ENCODE assay signal across 11 cellular contexts in genomic region chr19:1263198-1263597, GRCh38. TPM values are rescaled to one million over a fixed set of nuclear protein-coding genes. Genes with fewer than 3 reads are reported as not detected.
DNase-seq lines count a peak whose midpoint lies in the region; ATAC-seq, FAIRE-seq and TF ChIP-seq lines count a peak whose summit lies in the region.
"Had no signal": no experiment of that assay in that cellular context is flagged by ENCODE, and none has a peak within 500 bp of the region (broad histone marks: within the 10 kb centered on the region; RNA-seq: fewer than 3 reads in every experiment).

No MANE protein-coding gene starts in this region.

- peak overlapping the region; percentile 97 for H3K4me2 ChIP-seq in GM12878 (ENCODE audit: control insufficient read depth, insufficient read depth)

- SMC1A ChIA-PET in GM12878 (lab: Charles Lee; ENCODE audit: uncharacterized antibody, unreplicated experiment) = interaction anchor here (7.3 kb wide), 1 partner anchor 19 kb away, joined by 172 read pairs; the partner anchor contains the start of gene ATP5F1D

- H3K9ac ChIP-seq in GM12878 (ENCODE audit: control insufficient read depth, insufficient read depth, low read length) = no peak overlapping the region

- no peaks in the 10 kb centered on the region for H3K9me3 Mint-ChIP-seq in stimulated activated naive CD8-positive, alpha-beta T cell treated with anti-CD3 and anti-CD28 coated beads, Interleukin-15, Interleukin-2, amounts not matched to agents 100 ng/mL and 50 ng/mL, for 24 hours
- H3K9me3 Mint-ChIP-seq in naive thymus-derived CD4-positive, alpha-beta T cell = no peaks in the 10 kb centered on the region

- H4K20me1 ChIP-seq in GM12878 (ENCODE audit: control insufficient read depth, insufficient read depth) = no peaks in the 10 kb centered on the region

- H3K4me3 ChIP-seq in GM12878 = peak overlapping the region; percentile 92; the same call in 1 of the 2 replicates
- no peak overlapping the region for H3K4me3 ChIP-seq in naive thymus-derived CD4-positive, alpha-beta T cell (ENCODE audit: low read length)
- no peak overlapping the region for H3K4me3 ChIP-seq in vagina

- peak overlapping the region; percentile 61 for H3K27ac Mint-ChIP-seq in stimulated activated naive CD8-positive, alpha-beta T cell treated with anti-CD3 and anti-CD28 coated beads, Interleukin-15, Interleukin-2, amounts not matched to agents 100 ng/mL and 50 ng/mL, for 24 hours
- H3K27ac Mint-ChIP-seq in naive thymus-derived CD4-positive, alpha-beta T cell = peak overlapping the region in 8 of 9 donors; percentile 31 to 86 (median 72)

- H3K4me1 Mint-ChIP-seq in stimulated activated naive CD8-positive, alpha-beta T cell treated with anti-CD3 and anti-CD28 coated beads, Interleukin-15, Interleukin-2, amounts not matched to agents 100 ng/mL and 50 ng/mL, for 24 hours (ENCODE audit: low read depth) = peaks cover 74% of the 10 kb centered on the region
- H3K4me1 Mint-ChIP-seq in naive thymus-derived CD4-positive, alpha-beta T cell = peaks cover 32 to 57% (median 47%) of the 10 kb centered on the region in 7 donors

- no peak for TF ChIP-seq RAD21 in GM12878 (IDR thresholded peaks at IDR 0.05; ENCODE audit: insufficient read depth, low read depth, low read length)

- peaks cover 3% of the 10 kb centered on the region for H3K36me3 Mint-ChIP-seq in stimulated activated naive CD8-positive, alpha-beta T cell treated with anti-CD3 and anti-CD28 coated beads, Interleukin-15, Interleukin-2, amounts not matched to agents 100 ng/mL and 50 ng/mL, for 24 hours (ENCODE audit: low read depth)
- H3K36me3 Mint-ChIP-seq in naive thymus-derived CD4-positive, alpha-beta T cell = peaks cover 0 to 2% (median 0%) of the 10 kb centered on the region in 5 donors

- DNase-seq in stimulated activated naive CD8-positive, alpha-beta T cell treated with anti-CD3 and anti-CD28 coated beads, Interleukin-15, Interleukin-2, amounts not matched to agents 100 U/mL and 50 U/mL, for 24 hours = no peak
- DNase-seq in GM12878 (ENCODE audit: low read depth, low spot score) (no peak), vagina (ENCODE audit: extremely low spot score in 2 of 2) (no peak), SIG-M5 (lab: John Stamatoyannopoulos, UW) (no peak), NCI-H2227 (lab: John Stamatoyannopoulos, UW; ENCODE audit: unreplicated experiment) (no peak)
- DNase-seq in naive thymus-derived CD4-positive, alpha-beta T cell = no peak
- no peak for DNase-seq in stimulated activated naive CD4-positive, alpha-beta T cell (lab: John Stamatoyannopoulos, UW)
- DNase-seq: DND-41; hypothalamus; stimulated activated CD4-positive, alpha-beta T cell treated with anti-CD3 and anti-CD28 coated beads, Interleukin-2, amount 100 ng/mL, for 24 hours had no signal

- intact Hi-C loops in GM12878 (cut with micrococcal nuclease; ENCODE audit: unreplicated experiment) (no loop called here), vagina (cut with DNase I) (no loop called here)
- intact Hi-C loops in naive thymus-derived CD4-positive, alpha-beta T cell (cut with micrococcal nuclease) = loop anchor here in 1 of 2 donors (10.0 kb wide), 1 partner anchor 592 kb away; no protein-coding TSS in a partner anchor

- 12% methylated on average over 5 of the region's 5 CpGs for WGBS in GM12878 (ENCODE audit: insufficient coverage, insufficient replicate concordance, low lambda C conversion rate, missing lambda C conversion rate)

- no peak for FAIRE-seq in GM12878 (lab: Jason Lieb, UNC)

- no peak for TF ChIP-seq POLR2A in GM12878 (IDR thresholded peaks at IDR 0.05; ENCODE audit: low read depth, low read length)
- no peak for TF ChIP-seq POLR2A in vagina (IDR thresholded peaks at IDR 0.05)

- H3K9me3 ChIP-seq in GM12878 (replicated peaks; ENCODE audit: control insufficient read depth, insufficient read depth, low read length) = no peaks in the 10 kb centered on the region
- no peaks in the 10 kb centered on the region for H3K9me3 ChIP-seq in naive thymus-derived CD4-positive, alpha-beta T cell (ENCODE audit: control insufficient read depth in 2 of 3, low read length in 3 of 3)
- H3K9me3 ChIP-seq in vagina = no peaks in the 10 kb centered on the region

- H3K4me1 ChIP-seq in GM12878 (ENCODE audit: control insufficient read depth, insufficient read depth, low read length) = peaks cover 60% of the 10 kb centered on the region
- H3K4me1 ChIP-seq in naive thymus-derived CD4-positive, alpha-beta T cell (ENCODE audit: control insufficient read depth in 2 of 2, insufficient read depth in 2 of 2, low read length in 2 of 2) = peaks cover 41 to 53% of the 10 kb centered on the region in 2 donors
- H3K4me1 ChIP-seq in vagina = peaks cover 86% of the 10 kb centered on the region

- H3K27ac ChIP-seq in GM12878 (ENCODE audit: control insufficient read depth, insufficient read depth) (peak overlapping the region; percentile 43), vagina (peak overlapping the region; percentile 97)
- H3K27ac ChIP-seq in naive thymus-derived CD4-positive, alpha-beta T cell (ENCODE audit: low read depth, low read length) = no peak overlapping the region

- peak overlapping the region; percentile 74 for H3K4me3 Mint-ChIP-seq in stimulated activated naive CD8-positive, alpha-beta T cell treated with anti-CD3 and anti-CD28 coated beads, Interleukin-15, Interleukin-2, amounts not matched to agents 100 ng/mL and 50 ng/mL, for 24 hours
- H3K4me3 Mint-ChIP-seq in naive thymus-derived CD4-positive, alpha-beta T cell = peak overlapping the region in 7 of 10 donors; percentile 45 to 70 (median 47)

- peaks cover 31% of the 10 kb centered on the region for H3K79me2 ChIP-seq in GM12878 (ENCODE audit: control insufficient read depth, insufficient read depth, low read length)

- H3K27me3 Mint-ChIP-seq in stimulated activated naive CD8-positive, alpha-beta T cell treated with anti-CD3 and anti-CD28 coated beads, Interleukin-15, Interleukin-2, amounts not matched to agents 100 ng/mL and 50 ng/mL, for 24 hours = no peaks in the 10 kb centered on the region
- peaks cover 0 to 4% (median 0%) of the 10 kb centered on the region in 5 donors for H3K27me3 Mint-ChIP-seq in naive thymus-derived CD4-positive, alpha-beta T cell

- H3K27me3 ChIP-seq in GM12878 (replicated peaks in 1 of 2; ENCODE audit: control insufficient read depth in 2 of 2, insufficient read depth in 2 of 2, low read length in 1 of 2) (no peaks in the 10 kb centered on the region), vagina (no peaks in the 10 kb centered on the region)
- no peaks in the 10 kb centered on the region for H3K27me3 ChIP-seq in naive thymus-derived CD4-positive, alpha-beta T cell (ENCODE audit: control insufficient read depth in 2 of 2, insufficient read depth in 2 of 2, low read length in 2 of 2)

- CTCF ChIA-PET in GM12878 (lab: Yijun Ruan, JAX) = interaction anchor here (1.5 to 7.2 kb wide), 2 partner anchors 10 to 20 kb away, joined by 11 to 363 read pairs; partner anchors contain the start of gene ATP5F1D
- CTCF ChIA-PET in naive thymus-derived CD4-positive, alpha-beta T cell (lab: Charles Lee) = interaction anchor here (1.4 kb wide), 2 partner anchors 14 to 19 kb away, joined by 4 to 9 read pairs; no protein-coding TSS in a partner anchor

- TF ChIP-seq EP300 in GM12878 (IDR thresholded peaks at IDR 0.05; ENCODE audit: borderline replicate concordance in 1 of 2, control insufficient read depth in 1 of 2, low read depth in 2 of 2, low read length in 2 of 2) = no peak

- no peak for TF ChIP-seq CTCF in GM12878 (IDR thresholded peaks at IDR 0.05 in 2 of 3, conservative IDR thresholded peaks at IDR 0.05 in 1 of 3; ENCODE audit: control insufficient read depth in 2 of 3, extremely low read depth in 1 of 3, insufficient read depth in 1 of 3, low read depth in 3 of 3, low read length in 3 of 3)
- TF ChIP-seq CTCF in vagina (IDR thresholded peaks at IDR 0.05) = no peak

- in situ Hi-C loops in GM12878 (cut with MboI) = loop anchor here (10.0 kb wide), 1 partner anchor 822 kb away; no protein-coding TSS in a partner anchor

- RAD21 ChIA-PET in GM12878 (lab: Charles Lee; ENCODE audit: unreplicated experiment) = interaction anchor here (3.8 kb wide), 1 partner anchor 19 kb away, joined by 24 read pairs; no protein-coding TSS in a partner anchor

- H3K36me3 ChIP-seq in GM12878 (ENCODE audit: control insufficient read depth in 2 of 2, insufficient read depth in 2 of 2, low read length in 1 of 2) (no peaks in the 10 kb centered on the region), vagina (peaks cover 0 to 2% of the 10 kb centered on the region in 2 donors)
- no peaks in the 10 kb centered on the region for H3K36me3 ChIP-seq in naive thymus-derived CD4-positive, alpha-beta T cell (ENCODE audit: control insufficient read depth in 2 of 3, insufficient read depth in 3 of 3, low read length in 3 of 3)

- H2AFZ ChIP-seq in GM12878 (ENCODE audit: control insufficient read depth, low read depth, low read length) = no peak overlapping the region

- POLR2A ChIA-PET in GM12878 (lab: Charles Lee) = interaction anchor here (0.8 to 8.7 kb wide), 5 partner anchors 10 to 196 kb away, joined by 3 to 184 read pairs (median 11); partner anchors contain the start of genes ARHGAP45 and ATP5F1D
- POLR2A ChIA-PET in naive thymus-derived CD4-positive, alpha-beta T cell (lab: Charles Lee) = interaction anchor here (1.3 to 14.9 kb wide), 4 partner anchors 10 to 19 kb away, joined by 5 to 366 read pairs (median 16); partner anchors contain the start of genes ATP5F1D and FAM174C

- ATAC-seq in stimulated activated naive CD8-positive, alpha-beta T cell treated with anti-CD3 and anti-CD28 coated beads, Interleukin-15, Interleukin-2, amounts not matched to agents 100 U/mL and 50 U/mL, for 24 hours = no peak
- ATAC-seq in GM12878 = no peak
- ATAC-seq in naive thymus-derived CD4-positive, alpha-beta T cell = no peak

- no TSS peak for BruUV-seq in GM12878 (replicated peaks; lab: Mats Ljungman, UMichigan)

RNA-seq across cellular contexts. Expression of gene CIRBP, which starts 5.9 kb away (rescaled TPM):
- total RNA-seq in GM12878 (2013; cell fraction: nucleolus; rRNA removed) = 275 and 320 TPM in 2 replicates
- total RNA-seq in GM12878 (2014; rRNA removed) (216 and 225 TPM in 2 replicates), GM12878 (2014; rRNA removed; fragmentation: Illumina TruSeq; extraction: Trizol) (228 and 243 TPM in 2 replicates), GM12878 (2021) (264 and 284 TPM in 2 replicates), vagina (192 TPM)
- 115 TPM for polyA plus RNA-seq in GM12878 (2011; ENCODE audit: low read depth)
- polyA plus RNA-seq in GM12878 (2011; rRNA removed) (153 and 253 TPM in 2 replicates), GM12878 (2014; fragmentation: Illumina TruSeq; extraction: Trizol) (152 and 313 TPM in 2 replicates), GM12878 (2014; fragmentation: Nextera tagmentation; extraction: Ambion mirVana) (10 to 100 TPM; 27.6 to 52.4 TPM), GM12878 (2014; rRNA removed) (335 and 370 TPM in 2 replicates), GM12878 (2016; fragmentation: Nextera tagmentation; extraction: Ambion mirVana) (100 to 1,000 TPM; 162 to 166 TPM)
- polyA plus RNA-seq in GM12878 (2011; cell fraction: cytosol; rRNA removed) = 253 and 279 TPM in 2 replicates
- polyA plus RNA-seq in GM12878 (2011; cell fraction: nucleus; rRNA removed) = 892 and 1,145 TPM in 2 replicates
- polyA plus RNA-seq in GM12878 (2012) = 254 and 374 TPM in 2 replicates
- 50.8 and 65.0 TPM in 2 replicates for polyA minus RNA-seq in GM12878 (2011; rRNA and poly(A)+ RNA removed)
- polyA minus RNA-seq in GM12878 (2011; cell fraction: cytosol; rRNA and poly(A)+ RNA removed) = 44.4 and 56.1 TPM in 2 replicates
- 81.2 and 108 TPM in 2 replicates for polyA minus RNA-seq in GM12878 (2011; cell fraction: nucleus; rRNA and poly(A)+ RNA removed)
- 100 to 1,000 TPM; 237 to 629 (median 524) TPM for total RNA-seq in naive thymus-derived CD4-positive, alpha-beta T cell
- polyA plus RNA-seq in naive thymus-derived CD4-positive, alpha-beta T cell = 100 to 1,000 TPM; 233 to 247 TPM

RNA-seq across cellular contexts. Expression of gene FAM174C, which starts 12.1 kb away (rescaled TPM):
- total RNA-seq in GM12878 (2013; cell fraction: nucleolus; rRNA removed) = 15.3 and 16.8 TPM in 2 replicates
- 52.8 and 57.6 TPM in 2 replicates for total RNA-seq in GM12878 (2014; rRNA removed)
- total RNA-seq in GM12878 (2014; rRNA removed; fragmentation: Illumina TruSeq; extraction: Trizol) = 15.4 and 18.8 TPM in 2 replicates
- total RNA-seq in GM12878 (2021) = 71.8 and 73.0 TPM in 2 replicates
- 13.7 TPM for polyA plus RNA-seq in GM12878 (2011; ENCODE audit: low read depth)
- 14.8 and 29.6 TPM in 2 replicates for polyA plus RNA-seq in GM12878 (2011; rRNA removed)
- 85.8 and 125 TPM in 2 replicates for polyA plus RNA-seq in GM12878 (2011; cell fraction: cytosol; rRNA removed)
- polyA plus RNA-seq in GM12878 (2011; cell fraction: nucleus; rRNA removed) = 64.1 and 89.0 TPM in 2 replicates
- 61.2 and 63.0 TPM in 2 replicates for polyA plus RNA-seq in GM12878 (2012)
- 1.1 and 8.1 TPM in 2 replicates for polyA plus RNA-seq in GM12878 (2014; fragmentation: Illumina TruSeq; extraction: Trizol)
- 1 to 10 TPM in 1 of 2 experiments, under 1 TPM in 1; 0.89 to 6.9 TPM for polyA plus RNA-seq in GM12878 (2014; fragmentation: Nextera tagmentation; extraction: Ambion mirVana)
- 94.6 and 104 TPM in 2 replicates for polyA plus RNA-seq in GM12878 (2014; rRNA removed)
- polyA plus RNA-seq in GM12878 (2016; fragmentation: Nextera tagmentation; extraction: Ambion mirVana) = 10 to 100 TPM; 72.0 to 79.9 TPM
- polyA minus RNA-seq in GM12878 (2011; rRNA and poly(A)+ RNA removed) = 10.3 and 34.2 TPM in 2 replicates
- polyA minus RNA-seq in GM12878 (2011; cell fraction: cytosol; rRNA and poly(A)+ RNA removed) = 20.5 and 25.9 TPM in 2 replicates
- polyA minus RNA-seq in GM12878 (2011; cell fraction: nucleus; rRNA and poly(A)+ RNA removed) = 11.1 and 20.1 TPM in 2 replicates
- 10 to 100 TPM; 31.7 to 57.3 (median 47.7) TPM for total RNA-seq in naive thymus-derived CD4-positive, alpha-beta T cell
- polyA plus RNA-seq in naive thymus-derived CD4-positive, alpha-beta T cell = 10 to 100 TPM; 75.0 to 78.8 TPM
- total RNA-seq in vagina = 64.8 TPM

RNA-seq across cellular contexts. Expression of gene MIDN, which starts 14.8 kb away (rescaled TPM):
- total RNA-seq in GM12878 (2013; cell fraction: nucleolus; rRNA removed) = 69.3 and 73.1 TPM in 2 replicates
- 6.1 and 8.4 TPM in 2 replicates for total RNA-seq in GM12878 (2014; rRNA removed)
- 6.5 and 7.0 TPM in 2 replicates for total RNA-seq in GM12878 (2014; rRNA removed; fragmentation: Illumina TruSeq; extraction: Trizol)
- 51.5 and 52.3 TPM in 2 replicates for total RNA-seq in GM12878 (2021)
- 6.0 TPM for polyA plus RNA-seq in GM12878 (2011; ENCODE audit: low read depth)
- polyA plus RNA-seq in GM12878 (2011; rRNA removed) = 7.6 and 12.2 TPM in 2 replicates
- 24.2 and 29.5 TPM in 2 replicates for polyA plus RNA-seq in GM12878 (2011; cell fraction: cytosol; rRNA removed)
- polyA plus RNA-seq in GM12878 (2011; cell fraction: nucleus; rRNA removed) = 102 and 129 TPM in 2 replicates
- 26.6 and 35.6 TPM in 2 replicates for polyA plus RNA-seq in GM12878 (2012)
- polyA plus RNA-seq in GM12878 (2014; fragmentation: Illumina TruSeq; extraction: Trizol) = 4.2 and 7.9 TPM in 2 replicates
- polyA plus RNA-seq in GM12878 (2014; fragmentation: Nextera tagmentation; extraction: Ambion mirVana) = under 1 TPM; 0.38 to 0.63 TPM
- polyA plus RNA-seq in GM12878 (2014; rRNA removed) = 30.9 and 33.7 TPM in 2 replicates
- 1 to 10 TPM; 2.3 TPM for polyA plus RNA-seq in GM12878 (2016; fragmentation: Nextera tagmentation; extraction: Ambion mirVana)
- 2.3 and 11.8 TPM in 2 replicates for polyA minus RNA-seq in GM12878 (2011; rRNA and poly(A)+ RNA removed)
- polyA minus RNA-seq in GM12878 (2011; cell fraction: cytosol; rRNA and poly(A)+ RNA removed) = 21.7 and 23.8 TPM in 2 replicates
- 29.9 and 46.6 TPM in 2 replicates for polyA minus RNA-seq in GM12878 (2011; cell fraction: nucleus; rRNA and poly(A)+ RNA removed)
- 100 to 1,000 TPM in 2 of 5 experiments, 10 to 100 TPM in 3; 22.6 to 310 (median 78.1) TPM for total RNA-seq in naive thymus-derived CD4-positive, alpha-beta T cell
- polyA plus RNA-seq in naive thymus-derived CD4-positive, alpha-beta T cell = 1 to 10 TPM; 1.4 to 3.6 TPM
- 170 TPM for total RNA-seq in vagina

RNA-seq across cellular contexts. Expression of gene ATP5F1D, which starts 21.6 kb away (rescaled TPM):
- 14.2 and 16.6 TPM in 2 replicates for total RNA-seq in GM12878 (2013; cell fraction: nucleolus; rRNA removed)
- total RNA-seq in GM12878 (2014; rRNA removed) (45.8 and 52.5 TPM in 2 replicates), GM12878 (2014; rRNA removed; fragmentation: Illumina TruSeq; extraction: Trizol) (18.9 and 23.6 TPM in 2 replicates), GM12878 (2021) (304 and 305 TPM in 2 replicates), vagina (154 TPM)
- 34.8 TPM for polyA plus RNA-seq in GM12878 (2011; ENCODE audit: low read depth)
- polyA plus RNA-seq in GM12878 (2011; rRNA removed) (18.5 and 46.6 TPM in 2 replicates), GM12878 (2014; fragmentation: Illumina TruSeq; extraction: Trizol) (1.4 and 12.8 TPM in 2 replicates), GM12878 (2014; fragmentation: Nextera tagmentation; extraction: Ambion mirVana) (10 to 100 TPM in 1 of 2 experiments, 1 to 10 TPM in 1; 7.2 to 45.0 TPM), GM12878 (2014; rRNA removed) (179 and 216 TPM in 2 replicates), GM12878 (2016; fragmentation: Nextera tagmentation; extraction: Ambion mirVana) (100 to 1,000 TPM; 355 to 357 TPM)
- polyA plus RNA-seq in GM12878 (2011; cell fraction: cytosol; rRNA removed) = 109 and 189 TPM in 2 replicates
- 95.0 and 142 TPM in 2 replicates for polyA plus RNA-seq in GM12878 (2011; cell fraction: nucleus; rRNA removed)
- 163 and 185 TPM in 2 replicates for polyA plus RNA-seq in GM12878 (2012)
- 38.4 and 79.7 TPM in 2 replicates for polyA minus RNA-seq in GM12878 (2011; rRNA and poly(A)+ RNA removed)
- 73.8 and 96.8 TPM in 2 replicates for polyA minus RNA-seq in GM12878 (2011; cell fraction: cytosol; rRNA and poly(A)+ RNA removed)
- polyA minus RNA-seq in GM12878 (2011; cell fraction: nucleus; rRNA and poly(A)+ RNA removed) = 21.4 and 39.0 TPM in 2 replicates
- 100 to 1,000 TPM in 3 of 5 experiments, 10 to 100 TPM in 2; 90.6 to 178 (median 102) TPM for total RNA-seq in naive thymus-derived CD4-positive, alpha-beta T cell
- 100 to 1,000 TPM; 209 to 302 TPM for polyA plus RNA-seq in naive thymus-derived CD4-positive, alpha-beta T cell

RNA-seq across cellular contexts. Expression of gene EFNA2, which starts 22.5 kb away (rescaled TPM):
- total RNA-seq in GM12878 (2013; cell fraction: nucleolus; rRNA removed) = not detected in 2 replicates
- total RNA-seq in GM12878 (2014; rRNA removed) = not detected in 2 replicates
- not detected in 2 replicates for total RNA-seq in GM12878 (2014; rRNA removed; fragmentation: Illumina TruSeq; extraction: Trizol)
- not detected in 2 replicates for total RNA-seq in GM12878 (2021)
- not detected for polyA plus RNA-seq in GM12878 (2011; ENCODE audit: low read depth)
- polyA plus RNA-seq in GM12878 (2011; rRNA removed) = not detected in 2 replicates
- not detected in 2 replicates for polyA plus RNA-seq in GM12878 (2011; cell fraction: cytosol; rRNA removed)
- not detected in 2 replicates for polyA plus RNA-seq in GM12878 (2011; cell fraction: nucleus; rRNA removed)
- not detected in 2 replicates for polyA plus RNA-seq in GM12878 (2012)
- not detected in 2 replicates for polyA plus RNA-seq in GM12878 (2014; fragmentation: Illumina TruSeq; extraction: Trizol)
- not detected for polyA plus RNA-seq in GM12878 (2014; fragmentation: Nextera tagmentation; extraction: Ambion mirVana)
- not detected in 2 replicates for polyA plus RNA-seq in GM12878 (2014; rRNA removed)
- not detected for polyA plus RNA-seq in GM12878 (2016; fragmentation: Nextera tagmentation; extraction: Ambion mirVana)
- not detected in 2 replicates for polyA minus RNA-seq in GM12878 (2011; rRNA and poly(A)+ RNA removed)
- polyA minus RNA-seq in GM12878 (2011; cell fraction: cytosol; rRNA and poly(A)+ RNA removed) = not detected in 2 replicates
- not detected in 2 replicates for polyA minus RNA-seq in GM12878 (2011; cell fraction: nucleus; rRNA and poly(A)+ RNA removed)
- total RNA-seq in naive thymus-derived CD4-positive, alpha-beta T cell = not detected
- polyA plus RNA-seq in naive thymus-derived CD4-positive, alpha-beta T cell = not detected
- not detected for total RNA-seq in vagina
